Comparison of ENCODE assay signal across 21 cellular contexts in genomic region chr6:46010270-46010669, GRCh38. TPM values are rescaled to one million over a fixed set of nuclear protein-coding genes. Genes with fewer than 3 reads are reported as not detected.
DNase-seq lines count a peak whose midpoint lies in the region; ATAC-seq and TF ChIP-seq lines count a peak whose summit lies in the region.
"Had no signal": no experiment of that assay in that cellular context is flagged by ENCODE, and none has a peak within 500 bp of the region (broad histone marks: within the 10 kb centered on the region; RNA-seq: fewer than 3 reads in every experiment).

No MANE protein-coding gene starts in this region.

- H3K36me3 Mint-ChIP-seq in stimulated activated effector memory CD8-positive, alpha-beta T cell treated with anti-CD3 and anti-CD28 coated beads, Interleukin-12 subunit alpha, Interleukin-12 subunit beta, amount 100 ng/mL, for 72 hours = no peaks in the 10 kb centered on the region

- H3K9ac ChIP-seq in MM.1S (ENCODE audit: low read length) = no peak overlapping the region

- peaks cover 6% of the 10 kb centered on the region; the same call in 1 of the 2 replicates for H3F3A ChIP-seq in MM.1S (ENCODE audit: insufficient read depth, low read length)

- H3K4me3 ChIP-seq in heart right ventricle = peak overlapping the region in 2 of 10 donors; percentile 34 to 85
- H3K4me3 ChIP-seq in MM.1S (ENCODE audit: low read length) = no peak overlapping the region
- no peak overlapping the region for H3K4me3 ChIP-seq in hepatocyte
- H3K4me3 ChIP-seq: colonic mucosa, esophagus muscularis mucosa, lung had no signal

- peaks cover 0 to 6% (median 0%) of the 10 kb centered on the region in 9 donors for H3K36me3 ChIP-seq in heart right ventricle
- no peaks in the 10 kb centered on the region for H3K36me3 ChIP-seq in MM.1S (replicated peaks; ENCODE audit: insufficient read depth, low read length)
- no peaks in the 10 kb centered on the region for H3K36me3 ChIP-seq in hepatocyte (replicated peaks; ENCODE audit: insufficient read depth, low read depth)
- H3K36me3 ChIP-seq: colonic mucosa, esophagus muscularis mucosa, neutrophil had no signal

- intact Hi-C loops in heart right ventricle (cut with DNase I) (loop anchor here in 5 of 10 donors (2.0 to 10.0 kb wide), 5 partner anchors 23 to 78 kb away; no protein-coding TSS in a partner anchor), left ventricle myocardium superior (cut with micrococcal nuclease) (no loop called here)

- H3K27ac ChIP-seq in heart right ventricle (peak overlapping the region; percentile 55 to 99 (median 97)), MM.1S (ENCODE audit: low read length) (no peak overlapping the region), hepatocyte (peak overlapping the region; percentile 93)
- H3K27ac ChIP-seq: esophagus muscularis mucosa, neutrophil had no signal

- TF ChIP-seq CTCF in heart right ventricle (IDR thresholded peaks at IDR 0.05) (no peak), MM.1S (IDR thresholded peaks at IDR 0.05; ENCODE audit: low read length) (no peak), hepatocyte (IDR thresholded peaks at IDR 0.05; ENCODE audit: poor library complexity) (no peak)

- H3K4me1 ChIP-seq in heart right ventricle = peaks cover 3 to 87% (median 63%) of the 10 kb centered on the region in 9 donors
- H3K4me1 ChIP-seq in MM.1S (ENCODE audit: low read length) = peaks cover 18% of the 10 kb centered on the region
- peaks cover 16% of the 10 kb centered on the region for H3K4me1 ChIP-seq in hepatocyte (ENCODE audit: insufficient read depth)

- 66 to 78% methylated on average over 3 of the region's 3 CpGs for WGBS in heart right ventricle, 2 donors
- WGBS in hepatocyte (ENCODE audit: low lambda C conversion rate, missing lambda C conversion rate) = 64% methylated on average over 3 of the region's 3 CpGs

- H4K20me1 ChIP-seq in MM.1S (ENCODE audit: insufficient read depth, low read length) (no peaks in the 10 kb centered on the region), hepatocyte (ENCODE audit: insufficient read depth, poor library complexity, severe bottlenecking) (no peaks in the 10 kb centered on the region)

- H3K9me3 Mint-ChIP-seq in stimulated activated effector memory CD8-positive, alpha-beta T cell treated with anti-CD3 and anti-CD28 coated beads, Interleukin-12 subunit alpha, Interleukin-12 subunit beta, amount 100 ng/mL, for 72 hours = no peaks in the 10 kb centered on the region

- peak overlapping the region; percentile 56 for H3K4me3 Mint-ChIP-seq in stimulated activated effector memory CD8-positive, alpha-beta T cell treated with anti-CD3 and anti-CD28 coated beads, Interleukin-12 subunit alpha, Interleukin-12 subunit beta, amount 100 ng/mL, for 72 hours

- no peaks in the 10 kb centered on the region for H3K79me2 ChIP-seq in MM.1S (ENCODE audit: low read length)
- no peaks in the 10 kb centered on the region for H3K79me2 ChIP-seq in hepatocyte

- H3K4me2 ChIP-seq in MM.1S (ENCODE audit: low read depth, low read length) = peak overlapping the region; percentile 85; the same call in 1 of the 2 replicates
- H3K4me2 ChIP-seq in hepatocyte = no peak overlapping the region

- DNase-seq in heart right ventricle (no peak), left ventricle myocardium superior (no peak), MM.1S (no peak), hepatocyte (ENCODE audit: low spot score) (no peak), NCI-H82 (lab: John Stamatoyannopoulos, UW) (no peak), DMS79 (lab: John Stamatoyannopoulos, UW) (no peak)
- no peak for DNase-seq in stimulated activated effector memory CD8-positive, alpha-beta T cell treated with anti-CD3 and anti-CD28 coated beads, Interleukin-12 subunit alpha, Interleukin-12 subunit beta, amount 100 ng/mL, for 72 hours (ENCODE audit: low spot score in 2 of 2)
- DNase-seq: activated effector memory CD4-positive, alpha-beta T cell treated with anti-CD3 and anti-CD28 coated beads, Interleukin-2, amount 50 U/mL, for 16 hours; C1 segment of cervical spinal cord; colonic mucosa; foreskin melanocyte; H7; hypothalamus; KBM-7; NCI-H510A treated with DMSO at 0.1 percent for 48 hours; SIG-M5 had no signal

- peaks cover 56% of the 10 kb centered on the region for H3K4me1 Mint-ChIP-seq in stimulated activated effector memory CD8-positive, alpha-beta T cell treated with anti-CD3 and anti-CD28 coated beads, Interleukin-12 subunit alpha, Interleukin-12 subunit beta, amount 100 ng/mL, for 72 hours

- H3K9me3 ChIP-seq in heart right ventricle (no peaks in the 10 kb centered on the region), MM.1S (replicated peaks; ENCODE audit: insufficient read depth, low read length) (no peaks in the 10 kb centered on the region), hepatocyte (ENCODE audit: low read depth) (no peaks in the 10 kb centered on the region)
- H3K9me3 ChIP-seq: colonic mucosa, esophagus muscularis mucosa, neutrophil had no signal

- H3K9me2 ChIP-seq in MM.1S (replicated peaks; ENCODE audit: insufficient read depth, low read length) = no peaks in the 10 kb centered on the region
- H3K9me2 ChIP-seq in hepatocyte (replicated peaks; ENCODE audit: insufficient read depth) = no peaks in the 10 kb centered on the region

- H3K27ac Mint-ChIP-seq in stimulated activated effector memory CD8-positive, alpha-beta T cell treated with anti-CD3 and anti-CD28 coated beads, Interleukin-12 subunit alpha, Interleukin-12 subunit beta, amount 100 ng/mL, for 72 hours = no peak overlapping the region
- H3K27ac Mint-ChIP-seq: progenitor cell of endocrine pancreas had no signal

- H2AFZ ChIP-seq in MM.1S (ENCODE audit: low read length) (no peak overlapping the region), hepatocyte (no peak overlapping the region)

- ATAC-seq in heart right ventricle = no peak
- no peak for ATAC-seq in left ventricle myocardium superior
- ATAC-seq in stimulated activated effector memory CD8-positive, alpha-beta T cell treated with anti-CD3 and anti-CD28 coated beads, Interleukin-12 subunit alpha, Interleukin-12 subunit beta, amount 100 ng/mL, for 72 hours = no peak

- peaks cover 0 to 20% (median 0%) of the 10 kb centered on the region in 7 donors for H3K27me3 ChIP-seq in heart right ventricle
- H3K27me3 ChIP-seq in MM.1S (replicated peaks; ENCODE audit: insufficient read depth, low read length) = no peaks in the 10 kb centered on the region
- peaks cover 7% of the 10 kb centered on the region for H3K27me3 ChIP-seq in hepatocyte
- H3K27me3 ChIP-seq: colonic mucosa had no signal

RNA-seq across cellular contexts. Expression of gene CLIC5, which starts 5.4 kb away (rescaled TPM):
- 100 to 1,000 TPM; 263 to 372 (median 332) TPM for total RNA-seq in heart right ventricle
- 10 to 100 TPM; 28.1 to 53.6 TPM for polyA plus RNA-seq in heart right ventricle
- total RNA-seq in left ventricle myocardium superior = 272 TPM
- total RNA-seq in hepatocyte = 12.1 and 12.9 TPM in 2 replicates
- 6.0 and 10.1 TPM in 2 replicates for polyA plus RNA-seq in hepatocyte
- total RNA-seq: HT1080 had no signal

Comparison
In these comparisons a context has a peak if more than half of its experiments do, and no peak if none do; other contexts are left out.
1. RNA of gene CLIC5, which starts 5.4 kb away (total RNA-seq): 263 to 372 TPM in heart right ventricle and 272 TPM in left ventricle myocardium superior (single experiment); 12.1 to 12.9 TPM in hepatocyte; every median in the first group is over 10 times any median in the second.